ENCODE assay signal across 12 cellular contexts in the genomic region with DNA sequence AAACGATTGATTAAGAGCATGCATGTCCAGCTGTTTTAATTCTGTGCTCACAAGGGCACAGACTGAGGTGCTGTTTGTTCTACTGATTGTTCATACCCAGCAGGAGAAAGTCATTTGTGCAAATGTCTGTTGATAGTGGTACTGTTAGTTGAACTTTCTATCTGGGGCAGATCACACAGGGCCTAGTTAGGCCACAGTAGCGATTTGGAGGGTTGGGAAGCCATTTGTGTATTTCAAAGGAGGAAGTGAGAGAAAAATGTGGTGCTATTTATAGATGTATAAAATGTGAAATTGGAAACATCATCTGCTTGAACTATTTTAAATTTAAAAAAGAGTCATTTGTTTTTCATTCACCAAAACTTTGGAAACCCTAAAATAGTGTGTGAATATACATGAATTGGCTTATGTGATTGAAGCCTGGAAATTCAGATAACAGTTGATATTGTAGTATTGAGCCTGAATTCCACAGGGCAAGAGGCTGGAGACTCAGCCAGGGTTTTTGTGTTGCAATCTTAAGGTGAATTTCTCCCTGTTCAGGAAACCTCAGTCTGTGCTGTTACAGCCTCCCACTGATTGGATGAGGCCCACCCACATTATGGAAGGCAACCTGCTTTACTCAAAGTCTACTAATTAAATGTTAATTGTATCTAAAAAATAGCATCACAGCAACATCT.
DNase-seq lines count a peak whose midpoint lies in the region; ATAC-seq and TF ChIP-seq lines count a peak whose summit lies in the region.
"Had no signal": no experiment of that assay in that cellular context is flagged by ENCODE, and none has a peak within 500 bp of the region (broad histone marks: within the 10 kb centered on the region; RNA-seq: fewer than 3 reads in every experiment).

No MANE protein-coding gene starts in this region.

- H3K27ac ChIP-seq in SU-DHL-6 (ENCODE audit: low read depth, low read length), result peak overlapping the region; percentile 36

- H2AFZ ChIP-seq in SU-DHL-6 (ENCODE audit: low read depth, low read length, severe bottlenecking), result peak overlapping the region; percentile 28

- no peaks in the 10 kb centered on the region for H3K79me2 ChIP-seq in SU-DHL-6 (ENCODE audit: insufficient read depth, low read length)

- DNase-seq in SKM-1 treated with dmso at 0.1 percent for 144 hours (lab: John Stamatoyannopoulos, UW; ENCODE audit: unreplicated experiment) (peak; percentile 16), SKM-1 (lab: John Stamatoyannopoulos, UW; ENCODE audit: unreplicated experiment) (no peak), GM13977 (ENCODE audit: low spot score) (no peak), NCI-H1694 (lab: John Stamatoyannopoulos, UW) (no peak), kidney glomerular epithelial cell (lab: John Stamatoyannopoulos, UW) (no peak)
- DNase-seq: activated CD4-positive, CD25-positive, alpha-beta regulatory T cell; NCI-H2081 had no signal

- peak overlapping the region; percentile 27 for H3K4me2 ChIP-seq in SU-DHL-6 (ENCODE audit: low read depth, low read length, poor library complexity, severe bottlenecking)

- no peaks in the 10 kb centered on the region for H3K27me3 ChIP-seq in SU-DHL-6 (ENCODE audit: low read length)

- H3K9me2 ChIP-seq in SU-DHL-6 (replicated peaks; ENCODE audit: insufficient read depth, low read length), result no peaks in the 10 kb centered on the region

- ATAC-seq in HG03378 (IDR thresholded peaks at IDR 0.05; ENCODE audit: unreplicated experiment) (peak; percentile 78), HG03175 (IDR thresholded peaks at IDR 0.05; ENCODE audit: unreplicated experiment) (no peak)
- ATAC-seq: activated T-helper 17 cell treated with anti-CD3 and anti-CD28 coated beads, Interleukin-2, amount 50 U/mL, for 72 hours; natural killer cell treated with Interleukin-12 subunit alpha and Interleukin-12 subunit beta and Interleukin-15 and Interleukin-18, amount 100 ng/mL, for 72 hours had no signal

- no peaks in the 10 kb centered on the region for H3K9me3 ChIP-seq in SU-DHL-6 (ENCODE audit: insufficient read depth, low read length)

- no peak overlapping the region for H3K4me3 ChIP-seq in SU-DHL-6 (ENCODE audit: insufficient read depth, low read length, poor library complexity, severe bottlenecking)

- H4K20me1 ChIP-seq in SU-DHL-6 (ENCODE audit: low read depth, low read length), result no peaks in the 10 kb centered on the region

- no peak overlapping the region for H3K9ac ChIP-seq in SU-DHL-6 (ENCODE audit: low read length)

- in situ Hi-C loops in GM13977 (cut with MboI; ENCODE audit: low pct_unique_long_range_greater_than_20kb, low sequenced_read_pairs, unreplicated experiment), result no loop called here

- TF ChIP-seq CTCF in SU-DHL-6 (IDR thresholded peaks at IDR 0.05; ENCODE audit: insufficient read depth, low read length, poor library complexity, severe bottlenecking) (no peak), GM13977 (IDR thresholded peaks at IDR 0.05; ENCODE audit: extremely low read depth, insufficient read depth, missing control alignments) (no peak)

- H3F3A ChIP-seq in SU-DHL-6 (ENCODE audit: insufficient read depth), result no peaks in the 10 kb centered on the region

- no peaks in the 10 kb centered on the region for H3K36me3 ChIP-seq in SU-DHL-6 (ENCODE audit: low read length)
